ENCODE assay signal across 32 cellular contexts in the genomic region with DNA sequence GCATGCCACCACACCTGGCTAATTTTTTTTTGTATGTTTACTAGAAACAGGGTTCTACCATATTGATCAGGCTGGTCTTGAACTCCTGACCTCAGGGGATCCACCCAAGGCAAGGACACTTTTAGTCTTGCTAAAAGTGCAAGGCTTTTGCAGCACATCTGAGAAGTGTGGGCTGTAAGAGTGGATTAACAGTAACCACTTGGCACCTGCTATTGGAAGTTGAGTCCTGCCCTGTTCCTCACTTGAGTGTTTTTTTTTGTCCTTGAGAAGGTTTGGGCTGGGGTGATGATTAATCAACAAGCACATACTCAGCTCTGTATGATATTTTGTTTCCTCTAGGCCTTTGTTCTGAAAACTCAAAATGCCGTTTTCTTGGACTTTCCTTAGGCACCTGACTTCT.
"Had no signal": no experiment of that assay in that cellular context is flagged by ENCODE, and none has a peak within 500 bp of the region (broad histone marks: within the 10 kb centered on the region; RNA-seq: fewer than 3 reads in every experiment).

No MANE protein-coding gene starts in this region.

- DNase-seq: activated CD4-positive, alpha-beta T cell treated with anti-CD3 and anti-CD28 coated beads for 4 hours; activated CD4-positive, alpha-beta T cell treated with anti-CD3 and anti-CD28 coated beads, Interleukin-2, amount 50 U/mL, for 48 hours; activated CD8-positive, alpha-beta memory T cell treated with anti-CD3 and anti-CD28 coated beads for 24 hours; activated effector memory CD4-positive, alpha-beta T cell treated with Interleukin-2 at 50 U/mL for 16 hours; activated naive CD4-positive, alpha-beta T cell treated with Interleukin-2 at 50 U/mL for 16 hours; activated naive CD8-positive, alpha-beta T cell treated with anti-CD3 and anti-CD28 coated beads for 36 hours; adrenal gland; aorta; cerebellar nuclear complex; effector memory CD8-positive, alpha-beta T cell; erythroblast; immature natural killer cell; kidney glomerular epithelial cell; naive thymus-derived CD4-positive, alpha-beta T cell; occipital lobe; psoas muscle; right cardiac atrium; stimulated activated CD4-positive, alpha-beta T cell treated with anti-CD3 and anti-CD28 coated beads, Interleukin-2, amount 100 ng/mL, for 48 hours; stimulated activated naive CD8-positive, alpha-beta T cell treated with anti-CD3 and anti-CD28 coated beads, Interleukin-15, Interleukin-2, amounts not matched to agents 100 U/mL and 50 U/mL, for 24 hours; T-helper 1 cell; testis; transverse colon had no signal

- ATAC-seq: gastroesophageal sphincter; left lobe of liver; naive thymus-derived CD4-positive, alpha-beta T cell; psoas muscle; right cardiac atrium; stimulated activated naive CD8-positive, alpha-beta T cell treated with anti-CD3 and anti-CD28 coated beads, Interleukin-15, Interleukin-2, amounts not matched to agents 100 U/mL and 50 U/mL, for 24 hours had no signal

- H3K4me2 ChIP-seq: hepatocyte had no signal

- H3K36me3 ChIP-seq: adrenal gland, cardiac muscle cell, gastroesophageal sphincter, transverse colon, vagina had no signal

- H3K4me3 Mint-ChIP-seq: activated naive CD8-positive, alpha-beta T cell treated with anti-CD3 and anti-CD28 coated beads for 36 hours; brain; immature natural killer cell; naive thymus-derived CD4-positive, alpha-beta T cell; neural crest cell; T-helper 2 cell treated with Interferon-gamma antibody and Interleukin-4, amounts not matched to agents 5 μg/mL and 100 μg/mL, for 36 hours had no signal

- H3K27me3 ChIP-seq: adrenal gland, cardiac muscle cell, gastroesophageal sphincter, hepatocyte, testis, transverse colon, vagina had no signal

- H3K4me3 ChIP-seq: adrenal gland, cardiac muscle cell, coronary artery, gastroesophageal sphincter, hepatocyte, psoas muscle, testis, transverse colon, vagina had no signal

- H3K27ac Mint-ChIP-seq: activated naive CD8-positive, alpha-beta T cell treated with anti-CD3 and anti-CD28 coated beads for 36 hours; T-helper 2 cell treated with Interferon-gamma antibody and Interleukin-4, amounts not matched to agents 5 μg/mL and 100 μg/mL, for 36 hours had no signal

- H3K9me3 ChIP-seq: adrenal gland, gastroesophageal sphincter, psoas muscle, testis, transverse colon, vagina had no signal

- H3K27me3 Mint-ChIP-seq: activated naive CD8-positive, alpha-beta T cell treated with anti-CD3 and anti-CD28 coated beads for 36 hours; brain; effector memory CD8-positive, alpha-beta T cell; naive thymus-derived CD4-positive, alpha-beta T cell had no signal

- H2AFZ ChIP-seq: hepatocyte, parathyroid adenoma had no signal

- H3K27ac ChIP-seq: adrenal gland, cardiac muscle cell, hepatocyte, parathyroid adenoma, psoas muscle, vagina had no signal

- H3K36me3 Mint-ChIP-seq: brain, immature natural killer cell had no signal

- H3K9ac ChIP-seq: parathyroid adenoma had no signal

- H3K9me3 Mint-ChIP-seq: activated naive CD8-positive, alpha-beta T cell treated with anti-CD3 and anti-CD28 coated beads for 36 hours; brain; effector memory CD8-positive, alpha-beta T cell; immature natural killer cell; neural crest cell; T-helper 2 cell treated with Interferon-gamma antibody and Interleukin-4, amounts not matched to agents 5 μg/mL and 100 μg/mL, for 36 hours had no signal
